Comparison of ENCODE assay signal across 8 cellular contexts in the genomic region with DNA sequence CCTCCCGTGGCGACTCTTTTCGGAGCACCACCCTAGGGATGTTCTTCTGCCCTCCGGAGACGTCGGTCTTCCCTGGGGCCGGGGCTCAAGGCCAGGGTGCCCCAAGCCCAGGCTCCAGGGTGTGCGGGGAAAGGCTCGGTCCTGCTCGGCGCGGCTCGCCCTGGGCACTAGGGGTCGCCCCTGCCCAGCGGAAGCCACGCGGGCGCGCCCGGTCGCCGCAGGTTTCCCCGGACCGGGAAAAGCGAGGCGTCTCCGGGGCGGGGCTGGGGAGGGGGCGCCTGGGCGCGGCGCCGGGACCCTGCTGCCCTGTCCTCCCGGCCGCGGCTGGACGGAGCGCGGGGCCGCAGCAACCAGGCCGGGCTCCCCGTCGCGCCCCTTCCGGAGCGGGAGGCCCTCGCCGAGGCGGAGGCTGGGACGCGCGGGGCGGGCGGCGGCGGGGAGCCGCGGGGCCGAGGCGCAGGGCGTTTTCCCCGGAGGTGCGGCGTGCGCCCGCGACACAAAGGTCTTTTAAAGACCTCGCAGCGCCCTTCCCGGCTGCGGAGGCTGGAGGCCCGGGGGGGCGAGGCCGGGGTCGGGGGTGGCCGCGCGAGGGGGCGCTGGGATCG.
DNase-seq lines count a peak whose midpoint lies in the region; ATAC-seq and TF ChIP-seq lines count a peak whose summit lies in the region.

No MANE protein-coding gene starts in this region.

- intact Hi-C loops in A673 (cut with micrococcal nuclease; ENCODE audit: unreplicated experiment) = loop anchor here (1.0 to 5.0 kb wide), 2 partner anchors 264 to 703 kb away; no protein-coding TSS in a partner anchor

- no peak overlapping the region for H3K23ac ChIP-seq in mesendoderm (ENCODE audit: low read length)

- peaks cover 6% of the 10 kb centered on the region for H3K4me1 ChIP-seq in A673 (ENCODE audit: insufficient read depth, low read length, poor library complexity, severe bottlenecking)
- peaks cover 12% of the 10 kb centered on the region for H3K4me1 ChIP-seq in mesendoderm (ENCODE audit: control insufficient read depth, low read depth, low read length)

- CTCF ChIA-PET in A673 (lab: Charles Lee) = no interaction called here
- CTCF ChIA-PET in activated CD4-positive, alpha-beta memory T cell treated with anti-CD3 and anti-CD28 coated beads, Interleukin-2, amount 10 ng/mL, durations not matched to agents 7 days and 5 days (lab: Charles Lee) = interaction anchor here (1.5 to 2.3 kb wide), 2 partner anchors 20 to 264 kb away, joined by 3 to 6 read pairs; no protein-coding TSS in a partner anchor

- peak overlapping the region; percentile 81 for H3K9ac ChIP-seq in mesendoderm (ENCODE audit: low read length)

- H3K27ac ChIP-seq in A673 (ENCODE audit: low read depth, low read length, poor library complexity, severe bottlenecking) (no peak overlapping the region), mesendoderm (ENCODE audit: low read depth, low read length) (peak overlapping the region; percentile 69)

- ATAC-seq in GM18861 (IDR thresholded peaks at IDR 0.05; ENCODE audit: unreplicated experiment) = peak; percentile 79
- ATAC-seq in HG03135 (IDR thresholded peaks at IDR 0.05; ENCODE audit: unreplicated experiment) = peak; percentile 85
- ATAC-seq in effector memory CD8-positive, alpha-beta T cell (replicated peaks) = peak; percentile 92

- TF ChIP-seq CTCF in A673 (conservative IDR thresholded peaks at IDR 0.05; ENCODE audit: low read depth, low read length) = peak; percentile 81

- H2AK5ac ChIP-seq in mesendoderm (ENCODE audit: low read length) = no peak overlapping the region

- H4K8ac ChIP-seq in mesendoderm (ENCODE audit: low read depth, low read length) = peak overlapping the region; percentile 83

- peak overlapping the region; percentile 75 for H2BK120ac ChIP-seq in mesendoderm (ENCODE audit: low read depth, low read length)

- no CpG with 5 or more reads among the region's 80 CpGs for WGBS in mesendoderm (ENCODE audit: extremely low coverage, insufficient coverage, low lambda C conversion rate)

- peak overlapping the region; percentile 92 for H3K4ac ChIP-seq in mesendoderm (ENCODE audit: low read depth, low read length)

- no peak overlapping the region for H4K5ac ChIP-seq in mesendoderm (ENCODE audit: low read length)

- peak overlapping the region; percentile 11 for H2BK15ac ChIP-seq in mesendoderm (replicated peaks; ENCODE audit: low read depth)

- no peak overlapping the region for H2BK5ac ChIP-seq in mesendoderm (ENCODE audit: low read length)

- H3K36me3 Mint-ChIP-seq in activated CD4-positive, alpha-beta memory T cell treated with anti-CD3 and anti-CD28 coated beads, Interleukin-2, amount 10 ng/mL, durations not matched to agents 7 days and 5 days (ENCODE audit: low read depth) = no peaks in the 10 kb centered on the region
- H3K36me3 Mint-ChIP-seq in effector memory CD8-positive, alpha-beta T cell (ENCODE audit: insufficient read depth) = peaks cover 9% of the 10 kb centered on the region

- no peaks in the 10 kb centered on the region for H3K79me1 ChIP-seq in mesendoderm (ENCODE audit: low read length)

- H3K27ac Mint-ChIP-seq in activated CD4-positive, alpha-beta memory T cell treated with anti-CD3 and anti-CD28 coated beads, Interleukin-2, amount 10 ng/mL, durations not matched to agents 7 days and 5 days = no peak overlapping the region
- peak overlapping the region in 1 of 2 donors; percentile 78 for H3K27ac Mint-ChIP-seq in effector memory CD8-positive, alpha-beta T cell

- no TSS peak for BruUV-seq in A673 (replicated peaks; lab: Mats Ljungman, UMichigan)

- H3K27me3 Mint-ChIP-seq in activated CD4-positive, alpha-beta memory T cell treated with anti-CD3 and anti-CD28 coated beads, Interleukin-2, amount 10 ng/mL, durations not matched to agents 7 days and 5 days = peaks cover 27% of the 10 kb centered on the region
- peaks cover 0 to 10% of the 10 kb centered on the region in 2 donors for H3K27me3 Mint-ChIP-seq in effector memory CD8-positive, alpha-beta T cell

- H3K36me3 ChIP-seq in A673 (ENCODE audit: insufficient read depth, low read length, poor library complexity, severe bottlenecking) (no peaks in the 10 kb centered on the region), mesendoderm (ENCODE audit: control insufficient read depth, insufficient read depth, low read length) (no peaks in the 10 kb centered on the region)

- DNase-seq in A673 (ENCODE audit: low spot score) (peak; percentile 70), NCI-H526 treated with DMSO at 0.1 percent for 48 hours (lab: John Stamatoyannopoulos, UW) (peak; percentile 21), mesendoderm (peak; percentile 74)
- peak; percentile 69 for DNase-seq in activated CD4-positive, alpha-beta memory T cell treated with anti-CD3 and anti-CD28 coated beads, Interleukin-2, amount 10 ng/mL, durations not matched to agents 7 days and 5 days
- peak; percentile 65 to 73 (median 70) for DNase-seq in effector memory CD8-positive, alpha-beta T cell
- peak; percentile 66 for DNase-seq in stimulated activated CD8-positive, alpha-beta memory T cell treated with anti-CD3 and anti-CD28 coated beads, Interleukin-12 subunit alpha, Interleukin-12 subunit beta, amount 100 ng/mL, for 4 hours (ENCODE audit: low read depth)

- POLR2A ChIA-PET in A673 (lab: Charles Lee; ENCODE audit: low non-redundant PET) = no interaction called here
- POLR2A ChIA-PET in activated CD4-positive, alpha-beta memory T cell treated with anti-CD3 and anti-CD28 coated beads, Interleukin-2, amount 10 ng/mL, durations not matched to agents 7 days and 5 days (lab: Charles Lee) = no interaction called here

- peaks cover 5% of the 10 kb centered on the region for H3K9me3 ChIP-seq in A673 (ENCODE audit: low read depth, low read length, poor library complexity, severe bottlenecking)

- H3K79me2 ChIP-seq in mesendoderm (ENCODE audit: control insufficient read depth, insufficient read depth, low read length) = no peaks in the 10 kb centered on the region

- peak overlapping the region; percentile 81 for H3K4me2 ChIP-seq in mesendoderm (ENCODE audit: low read length)

- H3K4me3 ChIP-seq in A673 (ENCODE audit: low read depth, low read length, poor library complexity, severe bottlenecking) = peak overlapping the region; percentile 62
- H3K4me3 ChIP-seq in mesendoderm (ENCODE audit: low read length) = peak overlapping the region; percentile 43

- H3K27me3 ChIP-seq in A673 (replicated peaks; ENCODE audit: insufficient read depth, low read depth, low read length, poor library complexity) = no peaks in the 10 kb centered on the region
- H3K27me3 ChIP-seq in mesendoderm (ENCODE audit: insufficient read depth, low read length, poor library complexity) = no peaks in the 10 kb centered on the region

- no peaks in the 10 kb centered on the region for H3K9me3 Mint-ChIP-seq in activated CD4-positive, alpha-beta memory T cell treated with anti-CD3 and anti-CD28 coated beads, Interleukin-2, amount 10 ng/mL, durations not matched to agents 7 days and 5 days
- no peaks in the 10 kb centered on the region for H3K9me3 Mint-ChIP-seq in effector memory CD8-positive, alpha-beta T cell

- H3K4me1 Mint-ChIP-seq in activated CD4-positive, alpha-beta memory T cell treated with anti-CD3 and anti-CD28 coated beads, Interleukin-2, amount 10 ng/mL, durations not matched to agents 7 days and 5 days = peaks cover 11% of the 10 kb centered on the region
- peaks cover 0 to 12% of the 10 kb centered on the region in 2 donors for H3K4me1 Mint-ChIP-seq in effector memory CD8-positive, alpha-beta T cell (ENCODE audit: low read depth in 2 of 2)

- H3K18ac ChIP-seq in mesendoderm (ENCODE audit: low read length) = peak overlapping the region; percentile 97

- peak overlapping the region; percentile 87 for H3K56ac ChIP-seq in mesendoderm (ENCODE audit: low read length)

- H3K4me3 Mint-ChIP-seq in activated CD4-positive, alpha-beta memory T cell treated with anti-CD3 and anti-CD28 coated beads, Interleukin-2, amount 10 ng/mL, durations not matched to agents 7 days and 5 days = peak overlapping the region; percentile 37
- H3K4me3 Mint-ChIP-seq in effector memory CD8-positive, alpha-beta T cell = peak overlapping the region; percentile 70 to 81

Comparison
In these comparisons a context has a peak if more than half of its experiments do, and no peak if none do; other contexts are left out.
1. DNase-seq: peak in every context shown above with its lines; median percentile 74 in mesendoderm; 70 in A673; 70 in effector memory CD8-positive, alpha-beta T cell; 69 in activated CD4-positive, alpha-beta memory T cell treated with anti-CD3 and anti-CD28 coated beads, Interleukin-2, amount 10 ng/mL, durations not matched to agents 7 days and 5 days; 66 in stimulated activated CD8-positive, alpha-beta memory T cell treated with anti-CD3 and anti-CD28 coated beads, Interleukin-12 subunit alpha, Interleukin-12 subunit beta, amount 100 ng/mL, for 4 hours; 21 in NCI-H526 treated with DMSO at 0.1 percent for 48 hours.